15 cellular contexts compared by ENCODE assay signal in genomic region chr3:56624725-56625124, GRCh38.
DNase-seq lines count a peak whose midpoint lies in the region; ATAC-seq and TF ChIP-seq lines count a peak whose summit lies in the region.
"Had no signal": no experiment of that assay in that cellular context is flagged by ENCODE, and none has a peak within 500 bp of the region (broad histone marks: within the 10 kb centered on the region; RNA-seq: fewer than 3 reads in every experiment).

No MANE protein-coding gene starts in this region.

- no peak for ATAC-seq in GM19035 (IDR thresholded peaks at IDR 0.05; ENCODE audit: unreplicated experiment)
- ATAC-seq: gastroesophageal sphincter, Panc1 had no signal

- peak; percentile 28 for DNase-seq in AG09309 (ENCODE audit: low read depth)
- DNase-seq in EL, result peak; percentile 55
- peak; percentile 77 for DNase-seq in amniotic epithelial cell (ENCODE audit: low read depth)
- peak; percentile 68 for DNase-seq in iris pigment epithelial cell (ENCODE audit: low read depth)
- DNase-seq in NCI-H82 (lab: John Stamatoyannopoulos, UW), result no peak
- DNase-seq in RWPE1 (ENCODE audit: low spot score), result no peak
- no peak for DNase-seq in NCI-H524 (lab: John Stamatoyannopoulos, UW)
- DNase-seq: activated naive CD4-positive, alpha-beta T cell treated with Interleukin-2 at 50 U/mL for 16 hours; effector CD8-positive, alpha-beta T cell; H7; NCI-H2081 had no signal

- CTCF ChIA-PET in RWPE1 (lab: Yijun Ruan, JAX), result no interaction called here

- no peak overlapping the region for H3K27ac ChIP-seq in RWPE1
- H3K27ac ChIP-seq: gastroesophageal sphincter, right atrium auricular region had no signal

- H3K4me3 ChIP-seq in AG09309 (ENCODE audit: control insufficient read depth, low read depth, low read length), result no peak overlapping the region
- H3K4me3 ChIP-seq: gastroesophageal sphincter, right atrium auricular region had no signal

- TF ChIP-seq CTCF in AG09309 (IDR thresholded peaks at IDR 0.05; ENCODE audit: control insufficient read depth, insufficient read depth, low read depth, low read length, missing control alignments) (no peak), RWPE1 (conservative IDR thresholded peaks at IDR 0.05; ENCODE audit: low read depth) (no peak)

- POLR2A ChIA-PET in RWPE1 (lab: Yijun Ruan, JAX; ENCODE audit: low non-redundant PET), result no interaction called here

Comparison
In these comparisons a context has a peak if more than half of its experiments do, and no peak if none do; other contexts are left out.
1. DNase-seq: peak in AG09309 (single experiment), EL (single experiment), amniotic epithelial cell (single experiment) and iris pigment epithelial cell (single experiment); none in NCI-H82 (single experiment), RWPE1 (single experiment) and NCI-H524 (0 of 2).